In the genomic region with DNA sequence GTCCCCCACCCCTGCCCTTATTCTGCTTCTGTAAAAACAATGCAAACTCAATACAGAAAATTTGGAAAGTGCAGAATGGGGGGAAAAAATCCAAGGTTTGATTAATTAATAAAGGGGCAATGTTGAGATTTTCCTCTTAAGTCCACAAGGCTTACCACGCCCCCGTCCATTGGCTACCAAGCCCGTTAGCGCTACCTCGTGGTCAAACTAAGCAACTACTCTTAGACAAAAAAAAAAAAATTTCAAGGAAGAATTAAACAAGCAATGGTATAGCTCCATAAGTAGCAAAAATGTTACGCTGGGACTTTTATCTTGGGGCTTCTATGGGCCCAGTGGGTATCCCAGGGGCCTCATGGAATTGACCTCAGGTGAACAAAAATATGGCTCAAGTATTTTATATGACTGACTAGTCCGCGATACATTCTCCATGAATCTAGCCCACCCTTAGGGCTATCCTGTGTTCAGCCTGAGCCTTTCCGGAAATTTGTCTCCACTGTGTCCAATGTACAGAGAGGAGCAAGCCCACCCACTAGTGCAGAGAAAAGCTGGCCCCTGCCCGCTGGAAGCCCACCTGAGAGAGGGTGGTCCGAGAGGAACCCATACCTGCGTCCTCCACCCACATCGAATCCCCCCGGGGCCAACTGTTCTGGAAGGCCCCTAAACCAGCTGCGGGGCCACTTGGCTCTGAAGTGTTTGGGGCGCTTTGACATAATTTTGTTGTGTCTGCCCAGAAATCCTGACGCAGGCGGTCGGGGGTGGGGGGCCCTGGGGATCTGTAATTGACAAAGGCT, we compare ENCODE assay signal across 9 cellular contexts. TPM values are rescaled to one million over a fixed set of nuclear protein-coding genes. Genes with fewer than 3 reads are reported as not detected.
A peak's percentile ranks its signal among the peaks of the same experiment; 100 is the strongest.
DNase-seq lines count a peak whose midpoint lies in the region; ATAC-seq and TF ChIP-seq lines count a peak whose summit lies in the region.
"Had no signal": no experiment of that assay in that cellular context is flagged by ENCODE, and none has a peak within 500 bp of the region (broad histone marks: within the 10 kb centered on the region; RNA-seq: fewer than 3 reads in every experiment).

No MANE protein-coding gene starts in this region.

- TF ChIP-seq POLR2A in Peyer's patch (IDR thresholded peaks at IDR 0.05): no peak

- peak; percentile 85 for DNase-seq in DMS 273 (lab: John Stamatoyannopoulos, UW; ENCODE audit: unreplicated experiment)
- peak; percentile 67 for DNase-seq in LHCN-M2 (ENCODE audit: low read depth)
- peak in 2 of 3 donors; percentile 65 to 67 for DNase-seq in Peyer's patch
- peak; percentile 28 for DNase-seq in activated T-helper 1 cell treated with anti-CD3 and anti-CD28 coated beads, Interleukin-12 subunit alpha, Interleukin-12 subunit beta, Interleukin-2, Interleukin-4 antibody, amounts not matched to agents 30 ng/mL and 10 ng/mL and 1 ng/mL, durations not matched to agents 14 hours and 24 hours and 36 hours (ENCODE audit: low spot score)
- DNase-seq in germinal center (ENCODE audit: low spot score): peak; percentile 66

- H2AFZ ChIP-seq in parathyroid adenoma: no peak overlapping the region

- H3K27me3 Mint-ChIP-seq in activated T-helper 1 cell treated with anti-CD3 and anti-CD28 coated beads, Interleukin-12 subunit alpha, Interleukin-12 subunit beta, Interleukin-2, Interleukin-4 antibody, amounts not matched to agents 30 ng/mL and 10 ng/mL and 1 ng/mL, durations not matched to agents 14 hours and 24 hours and 36 hours (ENCODE audit: insufficient read depth): no peaks in the 10 kb centered on the region

- H3K4me3 Mint-ChIP-seq in activated T-helper 1 cell treated with anti-CD3 and anti-CD28 coated beads, Interleukin-12 subunit alpha, Interleukin-12 subunit beta, Interleukin-2, Interleukin-4 antibody, amounts not matched to agents 30 ng/mL and 10 ng/mL and 1 ng/mL, durations not matched to agents 14 hours and 24 hours and 36 hours: no peak overlapping the region
- H3K4me3 Mint-ChIP-seq: T-helper 1 cell treated with Interleukin-12 subunit alpha and Interleukin-12 subunit beta and Interleukin-4 antibody, amounts not matched to agents 30 μg/mL and 1 μg/mL, for 36 hours had no signal

- ATAC-seq in HG02885 (IDR thresholded peaks at IDR 0.05; ENCODE audit: poor library complexity, unreplicated experiment) (no peak), HG02763 (IDR thresholded peaks at IDR 0.05; ENCODE audit: unreplicated experiment) (no peak)

- no peaks in the 10 kb centered on the region for H3K36me3 ChIP-seq in Peyer's patch
- no peaks in the 10 kb centered on the region for H3K36me3 ChIP-seq in parathyroid adenoma (ENCODE audit: control insufficient read depth, insufficient read depth, low read length)

- H3K36me3 Mint-ChIP-seq in activated T-helper 1 cell treated with anti-CD3 and anti-CD28 coated beads, Interleukin-12 subunit alpha, Interleukin-12 subunit beta, Interleukin-2, Interleukin-4 antibody, amounts not matched to agents 30 ng/mL and 10 ng/mL and 1 ng/mL, durations not matched to agents 14 hours and 24 hours and 36 hours (ENCODE audit: low read depth): no peaks in the 10 kb centered on the region

- H3K27me3 ChIP-seq in Peyer's patch (no peaks in the 10 kb centered on the region), parathyroid adenoma (ENCODE audit: control insufficient read depth, insufficient read depth, low read length) (no peaks in the 10 kb centered on the region)

- no peaks in the 10 kb centered on the region for H3K79me2 ChIP-seq in parathyroid adenoma

- TF ChIP-seq CTCF in Peyer's patch (IDR thresholded peaks at IDR 0.05) (peak in 5 of 6 experiments; percentile 45 to 71 (median 62)), parathyroid adenoma (IDR thresholded peaks at IDR 0.05) (peak; percentile 90)

- intact Hi-C loops in activated T-helper 1 cell treated with anti-CD3 and anti-CD28 coated beads, Interleukin-12 subunit alpha, Interleukin-12 subunit beta, Interleukin-2, Interleukin-4 antibody, amounts not matched to agents 30 ng/mL and 10 ng/mL and 1 ng/mL, durations not matched to agents 14 hours and 24 hours and 36 hours (cut with micrococcal nuclease): loop anchor here (1.0 to 5.0 kb wide), 6 partner anchors 19 to 365 kb away; partner anchors contain the start of genes ERN1, GH1 and TEX2

- H3K4me1 Mint-ChIP-seq in activated T-helper 1 cell treated with anti-CD3 and anti-CD28 coated beads, Interleukin-12 subunit alpha, Interleukin-12 subunit beta, Interleukin-2, Interleukin-4 antibody, amounts not matched to agents 30 ng/mL and 10 ng/mL and 1 ng/mL, durations not matched to agents 14 hours and 24 hours and 36 hours (ENCODE audit: low read depth): peaks cover 7% of the 10 kb centered on the region

- H3K9me3 ChIP-seq in Peyer's patch (no peaks in the 10 kb centered on the region), parathyroid adenoma (ENCODE audit: control insufficient read depth, low read length) (no peaks in the 10 kb centered on the region)

- H3K4me3 ChIP-seq in Peyer's patch: no peak overlapping the region
- no peak overlapping the region for H3K4me3 ChIP-seq in parathyroid adenoma (ENCODE audit: low read depth, low read length)

- no peak overlapping the region for H3K27ac Mint-ChIP-seq in activated T-helper 1 cell treated with anti-CD3 and anti-CD28 coated beads, Interleukin-12 subunit alpha, Interleukin-12 subunit beta, Interleukin-2, Interleukin-4 antibody, amounts not matched to agents 30 ng/mL and 10 ng/mL and 1 ng/mL, durations not matched to agents 14 hours and 24 hours and 36 hours
- H3K27ac Mint-ChIP-seq: T-helper 1 cell treated with Interleukin-12 subunit alpha and Interleukin-12 subunit beta and Interleukin-4 antibody, amounts not matched to agents 30 μg/mL and 1 μg/mL, for 36 hours had no signal

- no peaks in the 10 kb centered on the region for H3K9me3 Mint-ChIP-seq in activated T-helper 1 cell treated with anti-CD3 and anti-CD28 coated beads, Interleukin-12 subunit alpha, Interleukin-12 subunit beta, Interleukin-2, Interleukin-4 antibody, amounts not matched to agents 30 ng/mL and 10 ng/mL and 1 ng/mL, durations not matched to agents 14 hours and 24 hours and 36 hours
- H3K9me3 Mint-ChIP-seq: T-helper 1 cell treated with Interleukin-12 subunit alpha and Interleukin-12 subunit beta and Interleukin-4 antibody, amounts not matched to agents 30 μg/mL and 1 μg/mL, for 36 hours had no signal

- H3K27ac ChIP-seq in Peyer's patch: no peak overlapping the region
- no peak overlapping the region for H3K27ac ChIP-seq in parathyroid adenoma

- no peak overlapping the region for H3K4me2 ChIP-seq in parathyroid adenoma (ENCODE audit: low read length)

- no peaks in the 10 kb centered on the region for H3K4me1 ChIP-seq in Peyer's patch
- H3K4me1 ChIP-seq in parathyroid adenoma: no peaks in the 10 kb centered on the region

- H3K9ac ChIP-seq in parathyroid adenoma: no peak overlapping the region

RNA-seq across cellular contexts. Expression of gene TEX2, which starts 19.1 kb away (rescaled TPM):
- total RNA-seq in LHCN-M2 (2014; rRNA removed): 28.4 and 35.1 TPM in 2 replicates
- 14.7 TPM for polyA plus RNA-seq in LHCN-M2 (2012)
- 10 to 100 TPM; 26.8 to 51.7 (median 44.9) TPM for total RNA-seq in Peyer's patch
- total RNA-seq in activated T-helper 1 cell treated with anti-CD3 and anti-CD28 coated beads, Interleukin-12 subunit alpha, Interleukin-12 subunit beta, Interleukin-2, Interleukin-4 antibody, amounts not matched to agents 30 ng/mL and 10 ng/mL and 1 ng/mL, durations not matched to agents 14 hours and 24 hours and 36 hours: 20.6 and 21.9 TPM in 2 replicates

Comparison
In these comparisons a context has a peak if more than half of its experiments do, and no peak if none do; other contexts are left out.
1. DNase-seq: peak in every context shown above with its lines; median percentile 85 in DMS 273; 67 in LHCN-M2; 66 in Peyer's patch; 66 in germinal center; 28 in activated T-helper 1 cell treated with anti-CD3 and anti-CD28 coated beads, Interleukin-12 subunit alpha, Interleukin-12 subunit beta, Interleukin-2, Interleukin-4 antibody, amounts not matched to agents 30 ng/mL and 10 ng/mL and 1 ng/mL, durations not matched to agents 14 hours and 24 hours and 36 hours.